Comparison of ENCODE assay signal across 12 cellular contexts in the genomic region with DNA sequence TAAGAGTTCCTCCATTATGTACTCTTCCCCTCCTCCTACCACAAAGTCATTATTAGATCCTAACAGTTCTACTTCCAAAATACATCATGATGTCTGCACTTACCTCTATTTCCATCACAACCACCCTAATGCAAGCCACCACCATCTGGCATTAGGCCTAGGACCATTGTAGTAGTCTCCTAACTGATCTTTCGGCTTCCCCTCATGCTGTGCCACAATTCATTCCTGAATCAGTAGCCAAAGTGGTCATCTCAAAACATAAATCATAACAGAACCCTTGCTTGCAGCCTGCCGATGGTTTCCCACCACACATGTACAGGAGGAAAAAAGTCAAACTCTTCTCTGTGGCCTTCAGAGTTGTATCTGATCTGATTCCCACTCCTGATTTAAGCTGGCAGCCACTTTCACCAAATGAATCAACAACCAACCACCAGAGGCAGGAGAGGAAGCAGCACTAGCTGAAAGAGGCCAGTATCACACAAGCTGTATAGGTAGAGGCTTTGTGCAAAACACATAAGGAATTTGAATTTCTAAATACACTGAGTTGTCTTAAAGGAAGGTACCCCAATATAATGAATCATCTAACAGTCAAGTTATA. TPM values are rescaled to one million over a fixed set of nuclear protein-coding genes. Genes with fewer than 3 reads are reported as not detected.
DNase-seq lines count a peak whose midpoint lies in the region; ATAC-seq lines count a peak whose summit lies in the region.
"Had no signal": no experiment of that assay in that cellular context is flagged by ENCODE, and none has a peak within 500 bp of the region (broad histone marks: within the 10 kb centered on the region; RNA-seq: fewer than 3 reads in every experiment).

No MANE protein-coding gene starts in this region.

- peak; percentile 12 for DNase-seq in activated CD4-positive, alpha-beta T cell treated with anti-CD3 and anti-CD28 coated beads, Interleukin-2, amount 10 ng/mL, durations not matched to agents 7 days and 5 days
- no peak for DNase-seq in activated CD4-positive, alpha-beta T cell treated with anti-CD3 and anti-CD28 coated beads, Interleukin-2, amount 50 U/mL, for 1 hour
- DNase-seq in T-cell, result no peak
- peak; percentile 13 for DNase-seq in stimulated activated CD4-positive, alpha-beta T cell treated with anti-CD3 and anti-CD28 coated beads, Interleukin-4, amount 100 ng/mL, for 24 hours
- no peak for DNase-seq in GDM1 (lab: John Stamatoyannopoulos, UW)
- no peak for DNase-seq in cardiac septum (ENCODE audit: low spot score)
- DNase-seq in NCI-H2196 treated with DMSO at 0.1 percent for 48 hours (lab: John Stamatoyannopoulos, UW; ENCODE audit: unreplicated experiment), result no peak
- DNase-seq: heart left ventricle, NCI-H1092 treated with DMSO at 0.1 percent for 48 hours, ovary, stomach had no signal

- H3K27me3 Mint-ChIP-seq in activated CD4-positive, alpha-beta T cell treated with anti-CD3 and anti-CD28 coated beads, Interleukin-2, amount 10 ng/mL, durations not matched to agents 7 days and 5 days, result no peaks in the 10 kb centered on the region
- H3K27me3 Mint-ChIP-seq in T-cell, result no peaks in the 10 kb centered on the region

- ATAC-seq in GM21528 (IDR thresholded peaks at IDR 0.05; ENCODE audit: low FRiP score, unreplicated experiment), result peak; percentile 54
- peak; percentile 34 to 62 (median 47) for ATAC-seq in T-cell (replicated peaks in 1 of 4)
- ATAC-seq: heart left ventricle had no signal

- peaks cover 13% of the 10 kb centered on the region for H3K9me3 Mint-ChIP-seq in activated CD4-positive, alpha-beta T cell treated with anti-CD3 and anti-CD28 coated beads, Interleukin-2, amount 10 ng/mL, durations not matched to agents 7 days and 5 days
- peaks cover 0 to 9% (median 0%) of the 10 kb centered on the region in 3 donors for H3K9me3 Mint-ChIP-seq in T-cell

- no peak overlapping the region for H3K27ac Mint-ChIP-seq in activated CD4-positive, alpha-beta T cell treated with anti-CD3 and anti-CD28 coated beads, Interleukin-2, amount 10 ng/mL, durations not matched to agents 7 days and 5 days
- H3K27ac Mint-ChIP-seq in T-cell, result peak overlapping the region; percentile 11 to 17

- peaks cover 17% of the 10 kb centered on the region for H3K4me1 Mint-ChIP-seq in activated CD4-positive, alpha-beta T cell treated with anti-CD3 and anti-CD28 coated beads, Interleukin-2, amount 10 ng/mL, durations not matched to agents 7 days and 5 days
- H3K4me1 Mint-ChIP-seq in T-cell, result peaks cover 11 to 23% (median 13%) of the 10 kb centered on the region in 3 donors

- H3K4me3 Mint-ChIP-seq in activated CD4-positive, alpha-beta T cell treated with anti-CD3 and anti-CD28 coated beads, Interleukin-2, amount 10 ng/mL, durations not matched to agents 7 days and 5 days, result no peak overlapping the region
- no peak overlapping the region for H3K4me3 Mint-ChIP-seq in T-cell

- POLR2A ChIA-PET in activated CD4-positive, alpha-beta T cell treated with anti-CD3 and anti-CD28 coated beads, Interleukin-2, amount 10 ng/mL, durations not matched to agents 7 days and 5 days (lab: Charles Lee), result no interaction called here
- POLR2A ChIA-PET in T-cell (lab: Charles Lee), result no interaction called here

- peaks cover 4% of the 10 kb centered on the region for H3K36me3 Mint-ChIP-seq in activated CD4-positive, alpha-beta T cell treated with anti-CD3 and anti-CD28 coated beads, Interleukin-2, amount 10 ng/mL, durations not matched to agents 7 days and 5 days (ENCODE audit: low read depth)
- peaks cover 8% of the 10 kb centered on the region for H3K36me3 Mint-ChIP-seq in T-cell

- intact Hi-C loops in cardiac septum (cut with DNase I), result no loop called here

- CTCF ChIA-PET in activated CD4-positive, alpha-beta T cell treated with anti-CD3 and anti-CD28 coated beads, Interleukin-2, amount 10 ng/mL, durations not matched to agents 7 days and 5 days (lab: Charles Lee), result interaction anchor here (0.8 to 1.3 kb wide), 2 partner anchors 9 to 24 kb away, joined by 4 read pairs; no protein-coding TSS in a partner anchor
- CTCF ChIA-PET in T-cell (lab: Charles Lee), result interaction anchor here in 1 of 2 donors (0.6 to 2.7 kb wide), 4 partner anchors 9 to 298 kb away, joined by 3 to 11 read pairs (median 6); partner anchors contain the start of gene FAM184A

RNA-seq across cellular contexts. Expression of gene FAM184A, which starts 26.1 kb away (rescaled TPM):
- 1 to 10 TPM; 7.4 to 8.3 TPM for total RNA-seq in activated CD4-positive, alpha-beta T cell treated with anti-CD3 and anti-CD28 coated beads, Interleukin-2, amount 10 ng/mL, durations not matched to agents 7 days and 5 days
- 1 to 10 TPM; 3.6 to 6.4 (median 5.1) TPM for total RNA-seq in T-cell
- 0.40 TPM for total RNA-seq in cardiac septum

Comparison
In these comparisons a context has a peak if more than half of its experiments do, and no peak if none do; other contexts are left out.
1. DNase-seq: peak in activated CD4-positive, alpha-beta T cell treated with anti-CD3 and anti-CD28 coated beads, Interleukin-2, amount 10 ng/mL, durations not matched to agents 7 days and 5 days (single experiment) and stimulated activated CD4-positive, alpha-beta T cell treated with anti-CD3 and anti-CD28 coated beads, Interleukin-4, amount 100 ng/mL, for 24 hours (single experiment); none in activated CD4-positive, alpha-beta T cell treated with anti-CD3 and anti-CD28 coated beads, Interleukin-2, amount 50 U/mL, for 1 hour (single experiment), T-cell (0 of 34), GDM1 (single experiment), cardiac septum (single experiment) and NCI-H2196 treated with DMSO at 0.1 percent for 48 hours (single experiment).